In the genomic region with DNA sequence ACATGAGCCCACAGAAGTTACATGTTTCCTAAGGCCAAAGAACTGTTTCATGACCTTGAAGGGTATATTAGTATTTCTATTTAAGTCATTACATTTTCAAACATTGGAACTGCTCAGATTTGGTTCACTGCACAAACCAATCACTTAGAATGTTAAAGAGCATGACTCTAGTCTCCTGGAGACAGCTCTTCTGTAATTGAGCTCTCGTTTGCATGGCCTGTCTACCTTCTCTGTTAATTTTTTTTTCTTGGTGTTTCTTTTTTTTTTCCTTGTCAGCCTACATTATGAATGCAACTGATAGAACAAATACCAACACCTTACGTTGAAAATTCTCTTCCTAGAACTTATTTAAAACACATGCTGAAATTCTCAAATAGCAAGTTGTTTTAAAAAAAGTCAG, we compare ENCODE assay signal across 17 cellular contexts.
"Had no signal": no experiment of that assay in that cellular context is flagged by ENCODE, and none has a peak within 500 bp of the region (broad histone marks: within the 10 kb centered on the region; RNA-seq: fewer than 3 reads in every experiment).

No MANE protein-coding gene starts in this region.

- H3K4me1 ChIP-seq: left lung had no signal

- H3K36me3 ChIP-seq: left lung, neutrophil had no signal

- H3K27me3 ChIP-seq: left lung, neutrophil had no signal

- FAIRE-seq: astrocyte, bronchial epithelial cell, kidney had no signal

- DNase-seq: activated CD4-positive, alpha-beta T cell treated with anti-CD3 and anti-CD28 coated beads for 1 hour; activated CD4-positive, alpha-beta T cell treated with anti-CD3 and anti-CD28 coated beads, Interleukin-2, amount 50 U/mL, for 4 hours; activated naive CD4-positive, alpha-beta T cell treated with anti-CD3 and anti-CD28 coated beads, Interleukin-2, amount 10 ng/mL, durations not matched to agents 7 days and 5 days; effector memory CD4-positive, alpha-beta T cell; foreskin fibroblast; hypothalamus; kidney; left lung; mammary epithelial cell; mucosa of descending colon; naive thymus-derived CD4-positive, alpha-beta T cell; retina; stimulated activated CD4-positive, alpha-beta T cell treated with anti-CD3 and anti-CD28 coated beads, Interleukin-12 subunit alpha, Interleukin-12 subunit beta, amount 100 ng/mL, for 4 hours had no signal

- ATAC-seq: left lung; mucosa of descending colon; naive thymus-derived CD4-positive, alpha-beta T cell; stimulated activated effector memory CD8-positive, alpha-beta T cell treated with anti-CD3 and anti-CD28 coated beads, Interleukin-12 subunit alpha, Interleukin-12 subunit beta, amount 100 ng/mL, for 72 hours had no signal

- H3K4me3 ChIP-seq: left lung, mucosa of descending colon had no signal

- H3K27ac ChIP-seq: left lung, neutrophil had no signal

- H3K9me3 ChIP-seq: left lung, mucosa of descending colon, neutrophil had no signal
